In the genomic region with DNA sequence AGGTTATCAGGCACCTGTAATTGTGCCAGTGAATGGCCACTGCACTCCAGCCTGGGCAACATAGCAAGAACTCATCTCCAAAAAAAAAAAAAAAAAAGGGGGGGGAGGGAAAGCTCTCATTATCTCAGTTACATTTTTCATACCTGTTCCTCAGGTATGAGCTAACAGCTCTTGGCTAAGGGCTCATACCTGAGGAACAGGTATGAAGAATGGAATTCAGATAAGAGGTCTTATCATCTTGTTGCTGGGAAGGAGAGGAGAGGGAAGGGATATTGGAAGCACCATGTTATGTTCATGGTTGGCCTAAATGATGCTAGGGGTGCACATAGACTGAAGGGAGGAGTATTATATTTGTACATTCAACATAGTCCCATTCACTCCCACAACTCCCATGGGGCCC, we compare ENCODE assay signal across 18 cellular contexts. TPM values are rescaled to one million over a fixed set of nuclear protein-coding genes. Genes with fewer than 3 reads are reported as not detected.
DNase-seq lines count a peak whose midpoint lies in the region; ATAC-seq, FAIRE-seq and TF ChIP-seq lines count a peak whose summit lies in the region.
"Had no signal": no experiment of that assay in that cellular context is flagged by ENCODE, and none has a peak within 500 bp of the region (broad histone marks: within the 10 kb centered on the region; RNA-seq: fewer than 3 reads in every experiment).

No MANE protein-coding gene starts in this region.

- H3K27ac ChIP-seq in A673 (ENCODE audit: low read depth, low read length, poor library complexity, severe bottlenecking): no peak overlapping the region
- no peak overlapping the region for H3K27ac ChIP-seq in lower lobe of right lung
- H3K27ac ChIP-seq in upper lobe of left lung: no peak overlapping the region
- H3K27ac ChIP-seq: 22Rv1, C4-2B, HL-60 had no signal

- no peak for FAIRE-seq in bronchial epithelial cell (lab: Jason Lieb, UNC)
- FAIRE-seq: D721Med, GM12892, H1 had no signal

- CTCF ChIA-PET in A673 (lab: Charles Lee): no interaction called here

- H3K27me3 ChIP-seq in A673 (replicated peaks; ENCODE audit: insufficient read depth, low read depth, low read length, poor library complexity) (no peaks in the 10 kb centered on the region), bronchial epithelial cell (ENCODE audit: control insufficient read depth, insufficient read depth, low read length) (no peaks in the 10 kb centered on the region), lower lobe of right lung (ENCODE audit: low read depth) (no peaks in the 10 kb centered on the region), upper lobe of left lung (no peaks in the 10 kb centered on the region), H7 (ENCODE audit: control insufficient read depth, insufficient read depth, low read length) (no peaks in the 10 kb centered on the region)

- H3K4me3 ChIP-seq in A673 (ENCODE audit: low read depth, low read length, poor library complexity, severe bottlenecking) (no peak overlapping the region), bronchial epithelial cell (ENCODE audit: low read depth, low read length) (no peak overlapping the region), lower lobe of right lung (no peak overlapping the region), upper lobe of left lung (no peak overlapping the region), H7 (ENCODE audit: insufficient read depth, low read depth, low read length) (no peak overlapping the region)

- no peak for TF ChIP-seq POLR2A in upper lobe of left lung (IDR thresholded peaks at IDR 0.05)

- H3K36me3 ChIP-seq in A673 (ENCODE audit: insufficient read depth, low read length, poor library complexity, severe bottlenecking) (no peaks in the 10 kb centered on the region), bronchial epithelial cell (ENCODE audit: control insufficient read depth, insufficient read depth, low read length) (no peaks in the 10 kb centered on the region), lower lobe of right lung (peaks cover 8% of the 10 kb centered on the region), upper lobe of left lung (peaks cover 0 to 6% (median 0%) of the 10 kb centered on the region in 4 donors), H7 (replicated peaks; ENCODE audit: control insufficient read depth, insufficient read depth, low read length) (no peaks in the 10 kb centered on the region)
- H3K36me3 ChIP-seq: BE2C had no signal

- ATAC-seq in lower lobe of right lung (peak; percentile 77 to 79), upper lobe of left lung (ENCODE audit: low FRiP score in 2 of 2) (peak; percentile 19 to 71), GM21576 (IDR thresholded peaks at IDR 0.05; ENCODE audit: unreplicated experiment) (no peak)
- ATAC-seq: HCT116 had no signal

- peak; percentile 6 for DNase-seq in A673 (ENCODE audit: low spot score)
- DNase-seq in bronchial epithelial cell (ENCODE audit: low read depth): peak; percentile 54
- DNase-seq in lower lobe of right lung: no peak
- no peak for DNase-seq in upper lobe of left lung
- no peak for DNase-seq in islet precursor cell
- no peak for DNase-seq in H7
- DNase-seq: BE2C; CD4-positive, alpha-beta memory T cell; DND-41; GDM1 had no signal

- H3K9me3 ChIP-seq in A673 (ENCODE audit: low read depth, low read length, poor library complexity, severe bottlenecking) (no peaks in the 10 kb centered on the region), lower lobe of right lung (no peaks in the 10 kb centered on the region), upper lobe of left lung (no peaks in the 10 kb centered on the region)
- H3K9me3 ChIP-seq: BE2C had no signal

- peaks cover 24% of the 10 kb centered on the region for H3K4me1 ChIP-seq in A673 (ENCODE audit: insufficient read depth, low read length, poor library complexity, severe bottlenecking)
- H3K4me1 ChIP-seq in lower lobe of right lung: no peaks in the 10 kb centered on the region
- H3K4me1 ChIP-seq in upper lobe of left lung: peaks cover 0 to 13% (median 2%) of the 10 kb centered on the region in 4 donors
- H3K4me1 ChIP-seq: BE2C had no signal

- POLR2A ChIA-PET in A673 (lab: Charles Lee; ENCODE audit: low non-redundant PET): no interaction called here

- TF ChIP-seq CTCF in A673 (conservative IDR thresholded peaks at IDR 0.05; ENCODE audit: low read depth, low read length) (no peak), bronchial epithelial cell (IDR thresholded peaks at IDR 0.05; ENCODE audit: insufficient read depth, low read length, severe bottlenecking) (no peak), lower lobe of right lung (IDR thresholded peaks at IDR 0.05) (no peak), upper lobe of left lung (IDR thresholded peaks at IDR 0.05) (no peak)

- TF ChIP-seq EP300 in upper lobe of left lung (IDR thresholded peaks at IDR 0.05): no peak

- BruUV-seq in A673 (replicated peaks; lab: Mats Ljungman, UMichigan): no TSS peak

- intact Hi-C loops in A673 (cut with micrococcal nuclease; ENCODE audit: unreplicated experiment) (no loop called here), lower lobe of right lung (cut with DNase I) (no loop called here)

RNA-seq across cellular contexts. Expression of a gene that starts 2.6 kb away (rescaled TPM):
- total RNA-seq in A673 (2021) (18.2 and 33.3 TPM in 2 replicates), bronchial epithelial cell (2.6 and 2.8 TPM in 2 replicates), lower lobe of right lung (63.6 TPM), upper lobe of left lung (10 to 100 TPM; 25.1 to 72.4 (median 40.8) TPM)
- 0.76 and 1.7 TPM in 2 replicates for total RNA-seq in H7 (2014; rRNA removed; shearing (Covaris generic))

Comparison
In these comparisons a context has a peak if more than half of its experiments do, and no peak if none do; other contexts are left out.
1. DNase-seq: peak in A673 (single experiment) and bronchial epithelial cell (single experiment); none in lower lobe of right lung (single experiment), upper lobe of left lung (0 of 2), islet precursor cell (single experiment) and H7 (single experiment).